ENCODE assay signal across 9 cellular contexts in genomic region chr13:48653074-48654054, GRCh38. TPM values are rescaled to one million over a fixed set of nuclear protein-coding genes. Genes with fewer than 3 reads are reported as not detected.
DNase-seq lines count a peak whose midpoint lies in the region; ATAC-seq and TF ChIP-seq lines count a peak whose summit lies in the region.
"Had no signal": no experiment of that assay in that cellular context is flagged by ENCODE, and none has a peak within 500 bp of the region (broad histone marks: within the 10 kb centered on the region; RNA-seq: fewer than 3 reads in every experiment).

A gene with protein sequence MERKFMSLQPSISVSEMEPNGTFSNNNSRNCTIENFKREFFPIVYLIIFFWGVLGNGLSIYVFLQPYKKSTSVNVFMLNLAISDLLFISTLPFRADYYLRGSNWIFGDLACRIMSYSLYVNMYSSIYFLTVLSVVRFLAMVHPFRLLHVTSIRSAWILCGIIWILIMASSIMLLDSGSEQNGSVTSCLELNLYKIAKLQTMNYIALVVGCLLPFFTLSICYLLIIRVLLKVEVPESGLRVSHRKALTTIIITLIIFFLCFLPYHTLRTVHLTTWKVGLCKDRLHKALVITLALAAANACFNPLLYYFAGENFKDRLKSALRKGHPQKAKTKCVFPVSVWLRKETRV (plus strand): TSS chr13:48653929. CDS start chr13:48706818, 52,889 bp downstream.

- peak in 1 of 2 donors; percentile 17 for TF ChIP-seq POLR2A in heart left ventricle (IDR thresholded peaks at IDR 0.05)

- H3K4me3 ChIP-seq in heart left ventricle = peak within 1 kb of the TSS in 10 of 12 donors; percentile 17 to 58 (median 48)
- H3K4me3 ChIP-seq: A549 had no signal

- peak; percentile 13 to 24 (median 20) for DNase-seq in NCI-H1417 (lab: John Stamatoyannopoulos, UW)
- DNase-seq in NCI-H1417 treated with DMSO at 0.1 percent for 48 hours (lab: John Stamatoyannopoulos, UW) = no peak
- DNase-seq in T-helper 2 cell = peak in 3 of 5 experiments; percentile 12 to 94 (median 58)
- peak in 1 of 5 donors; percentile 21 for DNase-seq in heart left ventricle
- DNase-seq in stimulated activated naive CD8-positive, alpha-beta T cell treated with anti-CD3 and anti-CD28 coated beads, Interleukin-15, Interleukin-2, amounts not matched to agents 100 U/mL and 50 U/mL, for 24 hours = no peak

- H3K36me3 ChIP-seq in heart left ventricle = no peaks in the 10 kb centered on the region

- peaks cover 0 to 53% (median 4%) of the 10 kb centered on the region in 12 donors for H3K4me1 ChIP-seq in heart left ventricle
- H3K4me1 ChIP-seq: A549 had no signal

- H3K27me3 ChIP-seq in heart left ventricle = no peaks in the 10 kb centered on the region

- H3K27ac ChIP-seq in heart left ventricle = peak within 1 kb of the TSS; percentile 26 to 86 (median 70)
- H3K27ac ChIP-seq: A549 had no signal

- intact Hi-C loops in heart left ventricle (cut with DNase I) = loop anchor here in 1 of 10 donors (2.0 kb wide), 1 partner anchor 23 kb away; no protein-coding TSS in a partner anchor

- ATAC-seq in HG03066 (IDR thresholded peaks at IDR 0.05; ENCODE audit: low read depth, unreplicated experiment) = peak; percentile 72
- ATAC-seq in heart left ventricle = peak in 3 of 4 donors; percentile 57 to 76 (median 57)
- peak; percentile 83 for ATAC-seq in stimulated activated naive CD8-positive, alpha-beta T cell treated with anti-CD3 and anti-CD28 coated beads, Interleukin-15, Interleukin-2, amounts not matched to agents 100 U/mL and 50 U/mL, for 24 hours
- ATAC-seq in HG03457 (IDR thresholded peaks at IDR 0.05; ENCODE audit: unreplicated experiment) = no peak
- ATAC-seq in GM19397 (IDR thresholded peaks at IDR 0.05; ENCODE audit: unreplicated experiment) = no peak
- ATAC-seq: A549 had no signal

- WGBS in heart left ventricle, 4 donors = 25 to 37% (median 28%) methylated on average over 3 of the region's 3 CpGs

- no peak for TF ChIP-seq CTCF in heart left ventricle (IDR thresholded peaks at IDR 0.05)

- no peaks in the 10 kb centered on the region for H3K9me3 ChIP-seq in heart left ventricle
- H3K9me3 ChIP-seq: A549 had no signal

RNA-seq across cellular contexts. Expression of the gene that starts here (rescaled TPM):
- total RNA-seq in heart left ventricle = 10 to 100 TPM in 2 of 9 donors, 1 to 10 TPM in 7; 3.8 to 11.5 (median 5.4) TPM
- 1 to 10 TPM; 1.8 to 6.1 TPM for polyA plus RNA-seq in heart left ventricle
- polyA plus RNA-seq: A549 had no signal

Comparison
In these comparisons a context has a peak if more than half of its experiments do, and no peak if none do; other contexts are left out.
1. DNase-seq: peak in NCI-H1417 (3 of 3) and T-helper 2 cell (3 of 5); none in NCI-H1417 treated with DMSO at 0.1 percent for 48 hours (single experiment) and stimulated activated naive CD8-positive, alpha-beta T cell treated with anti-CD3 and anti-CD28 coated beads, Interleukin-15, Interleukin-2, amounts not matched to agents 100 U/mL and 50 U/mL, for 24 hours (single experiment).
2. ATAC-seq: peak in HG03066 (single experiment), heart left ventricle (3 of 4) and stimulated activated naive CD8-positive, alpha-beta T cell treated with anti-CD3 and anti-CD28 coated beads, Interleukin-15, Interleukin-2, amounts not matched to agents 100 U/mL and 50 U/mL, for 24 hours (single experiment); none in HG03457 (single experiment) and GM19397 (single experiment).